Comparison of ENCODE assay signal across 2 cellular contexts in genomic region chr17:47670064-47670463, GRCh38.
TF ChIP-seq lines count a peak whose summit lies in the region.

No MANE protein-coding gene starts in this region.

TF ChIP-seq in HCT116, 20 proteins besides CTCF, POLR2A, EP300 and RAD21 (continued from another document):
- TF ChIP-seq ZFX (IDR thresholded peaks at IDR 0.05): no peak
- TF ChIP-seq, protein P1, sequence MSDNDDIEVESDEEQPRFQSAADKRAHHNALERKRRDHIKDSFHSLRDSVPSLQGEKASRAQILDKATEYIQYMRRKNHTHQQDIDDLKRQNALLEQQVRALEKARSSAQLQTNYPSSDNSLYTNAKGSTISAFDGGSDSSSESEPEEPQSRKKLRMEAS (IDR thresholded peaks at IDR 0.05): no peak
- no peak for TF ChIP-seq POLR2AphosphoS5 (IDR thresholded peaks at IDR 0.05; ENCODE audit: low read depth, low read length)
- TF ChIP-seq ATF3 (IDR thresholded peaks at IDR 0.05): no peak
- no peak for TF ChIP-seq CEBPB (IDR thresholded peaks at IDR 0.05; ENCODE audit: low read depth)
- TF ChIP-seq EGR1 (IDR thresholded peaks at IDR 0.05; ENCODE audit: low read depth): no peak
- no peak for TF ChIP-seq ELF1 (IDR thresholded peaks at IDR 0.05; ENCODE audit: borderline replicate concordance, low read depth)
- no peak for TF ChIP-seq SIN3A (IDR thresholded peaks at IDR 0.05; ENCODE audit: low read depth)

TF ChIP-seq in SK-N-SH treated with all-trans-retinoic acid at 6 μM for 48 hours, 23 proteins besides CTCF, POLR2A, EP300 and RAD21 (continued from another document):
- TF ChIP-seq ESRRG (CRISPR knock-in tag; IDR thresholded peaks at IDR 0.05) (no peak), ZFP3 (CRISPR knock-in tag; IDR thresholded peaks at IDR 0.05) (no peak), ZNF8 (CRISPR knock-in tag; IDR thresholded peaks at IDR 0.05) (no peak)
